Comparison of ENCODE assay signal across 9 cellular contexts in the genomic region with DNA sequence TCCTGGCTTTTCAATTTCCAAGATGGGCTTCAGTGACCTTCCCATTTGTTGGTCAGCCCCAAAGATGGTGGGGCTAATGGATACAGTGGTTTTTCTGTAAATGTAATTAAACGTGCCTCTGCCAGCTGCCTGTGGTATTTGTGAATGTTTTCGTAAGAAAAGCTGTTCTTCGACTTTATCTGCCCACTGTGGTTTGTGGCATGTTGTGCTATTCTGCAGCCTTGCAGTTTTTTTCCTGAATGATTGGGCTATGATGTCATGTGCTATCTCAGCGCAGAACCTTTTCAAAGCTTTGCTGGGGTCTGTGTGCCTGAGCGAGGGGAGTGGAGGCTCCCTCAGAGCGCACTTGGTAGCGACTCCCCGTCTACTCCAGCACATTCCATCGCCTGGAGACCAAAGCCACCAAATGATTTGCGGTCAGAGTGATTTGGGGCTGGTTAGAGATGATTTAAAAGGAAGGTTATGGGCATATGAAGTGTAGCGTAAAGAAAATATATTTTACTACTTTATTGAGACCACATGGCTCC.
DNase-seq lines count a peak whose midpoint lies in the region; TF ChIP-seq lines count a peak whose summit lies in the region.
"Had no signal": no experiment of that assay in that cellular context is flagged by ENCODE, and none has a peak within 500 bp of the region (broad histone marks: within the 10 kb centered on the region; RNA-seq: fewer than 3 reads in every experiment).

No MANE protein-coding gene starts in this region.

- H3K9ac ChIP-seq in BLaER1 = no peak overlapping the region

- H3K36me3 ChIP-seq in BLaER1 = no peaks in the 10 kb centered on the region

- in situ Hi-C loops in GM13977 (cut with MboI; ENCODE audit: low pct_unique_long_range_greater_than_20kb, low sequenced_read_pairs, unreplicated experiment) = no loop called here

- H3K4me2 ChIP-seq in BLaER1 = peak overlapping the region; percentile 28

- peaks cover 28% of the 10 kb centered on the region for H3K4me1 ChIP-seq in BLaER1

- H3K27me3 ChIP-seq in BLaER1 = peaks cover 26% of the 10 kb centered on the region

- no peak overlapping the region for H3K4me3 ChIP-seq in BLaER1

- H4K20me1 ChIP-seq in BLaER1 = no peaks in the 10 kb centered on the region

- DNase-seq in MV-4-11 (lab: John Stamatoyannopoulos, UW) (peak; percentile 65), dedifferentiated amniotic fluid mesenchymal stem cell (ENCODE audit: extremely low spot score) (peak; percentile 95), non-pigmented ciliary epithelial cell (ENCODE audit: low read depth) (peak; percentile 97), NCI-H2107 (lab: John Stamatoyannopoulos, UW) (no peak), GM20000 (ENCODE audit: low spot score) (no peak), DMS79 treated with DMSO at 0.1 percent for 48 hours (lab: John Stamatoyannopoulos, UW) (no peak), GM13977 (ENCODE audit: low spot score) (no peak)
- DNase-seq: activated B cell treated with CpG ODN at 0.5 μM for 24 hours had no signal

- no peak overlapping the region for H3K27ac ChIP-seq in BLaER1

- no peaks in the 10 kb centered on the region for H3K9me3 ChIP-seq in BLaER1

- TF ChIP-seq CTCF in GM20000 (IDR thresholded peaks at IDR 0.05; ENCODE audit: extremely low read depth, missing control alignments) (no peak), GM13977 (IDR thresholded peaks at IDR 0.05; ENCODE audit: extremely low read depth, insufficient read depth, missing control alignments) (no peak)

Comparison
In these comparisons a context has a peak if more than half of its experiments do, and no peak if none do; other contexts are left out.
1. DNase-seq: peak in MV-4-11 (single experiment), dedifferentiated amniotic fluid mesenchymal stem cell (single experiment) and non-pigmented ciliary epithelial cell (single experiment); none in NCI-H2107 (single experiment), GM20000 (single experiment), DMS79 treated with DMSO at 0.1 percent for 48 hours (single experiment) and GM13977 (single experiment).